ENCODE assay signal across 1 cellular context in the genomic region with DNA sequence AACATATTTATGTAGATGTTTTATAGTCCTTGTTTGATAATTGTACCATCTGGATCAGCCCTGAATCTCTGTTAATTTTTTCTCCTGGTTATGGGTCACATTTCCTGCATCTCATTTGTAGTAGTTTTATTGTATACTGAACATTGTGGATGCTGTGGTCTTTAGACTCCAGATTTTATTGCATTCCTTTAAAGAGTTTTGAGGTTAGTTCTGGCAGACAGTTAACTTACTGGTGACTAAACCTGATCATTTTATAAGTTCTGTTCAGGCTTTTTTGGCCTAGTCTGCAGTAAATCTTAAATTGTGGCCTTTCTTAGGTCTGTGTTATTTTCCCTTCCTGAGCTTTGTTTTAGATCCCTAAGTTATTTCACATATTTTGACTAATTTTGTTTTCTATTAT.
TF ChIP-seq lines count a peak whose summit lies in the region.

No MANE protein-coding gene starts in this region.

TF ChIP-seq in IMR-90, 13 proteins besides CTCF, POLR2A, EP300 and RAD21:
- TF ChIP-seq SMC3 (IDR thresholded peaks at IDR 0.05; ENCODE audit: low read depth, low read length) (no peak), MAFK (IDR thresholded peaks at IDR 0.05; ENCODE audit: low read depth, low read length) (no peak), BHLHE40 (IDR thresholded peaks at IDR 0.05; ENCODE audit: low read depth, low read length) (no peak), CHD1 (IDR thresholded peaks at IDR 0.05; ENCODE audit: low read depth, low read length) (no peak), NFE2L2 (IDR thresholded peaks at IDR 0.05; ENCODE audit: low read depth, low read length) (no peak), MXI1 (IDR thresholded peaks at IDR 0.05; ENCODE audit: borderline replicate concordance, low read depth, low read length) (no peak), RFX5 (IDR thresholded peaks at IDR 0.05; ENCODE audit: low read depth, low read length) (no peak), RCOR1 (IDR thresholded peaks at IDR 0.05; ENCODE audit: insufficient replicate concordance, low read length) (no peak), FOS (IDR thresholded peaks at IDR 0.05; ENCODE audit: low read depth, low read length) (no peak), MAZ (IDR thresholded peaks at IDR 0.05; ENCODE audit: borderline replicate concordance, low read depth, low read length) (no peak), CEBPB (IDR thresholded peaks at IDR 0.05; ENCODE audit: low read depth, low read length) (no peak)
- TF ChIP-seq, protein P1, sequence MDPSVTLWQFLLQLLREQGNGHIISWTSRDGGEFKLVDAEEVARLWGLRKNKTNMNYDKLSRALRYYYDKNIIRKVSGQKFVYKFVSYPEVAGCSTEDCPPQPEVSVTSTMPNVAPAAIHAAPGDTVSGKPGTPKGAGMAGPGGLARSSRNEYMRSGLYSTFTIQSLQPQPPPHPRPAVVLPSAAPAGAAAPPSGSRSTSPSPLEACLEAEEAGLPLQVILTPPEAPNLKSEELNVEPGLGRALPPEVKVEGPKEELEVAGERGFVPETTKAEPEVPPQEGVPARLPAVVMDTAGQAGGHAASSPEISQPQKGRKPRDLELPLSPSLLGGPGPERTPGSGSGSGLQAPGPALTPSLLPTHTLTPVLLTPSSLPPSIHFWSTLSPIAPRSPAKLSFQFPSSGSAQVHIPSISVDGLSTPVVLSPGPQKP (IDR thresholded peaks at IDR 0.05; ENCODE audit: borderline replicate concordance, low read depth, low read length), result no peak
- TF ChIP-seq, protein P2, sequence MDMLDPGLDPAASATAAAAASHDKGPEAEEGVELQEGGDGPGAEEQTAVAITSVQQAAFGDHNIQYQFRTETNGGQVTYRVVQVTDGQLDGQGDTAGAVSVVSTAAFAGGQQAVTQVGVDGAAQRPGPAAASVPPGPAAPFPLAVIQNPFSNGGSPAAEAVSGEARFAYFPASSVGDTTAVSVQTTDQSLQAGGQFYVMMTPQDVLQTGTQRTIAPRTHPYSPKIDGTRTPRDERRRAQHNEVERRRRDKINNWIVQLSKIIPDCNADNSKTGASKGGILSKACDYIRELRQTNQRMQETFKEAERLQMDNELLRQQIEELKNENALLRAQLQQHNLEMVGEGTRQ (IDR thresholded peaks at IDR 0.05; ENCODE audit: low read depth, low read length), result no peak
